Comparison of ENCODE assay signal across 9 cellular contexts in the genomic region with DNA sequence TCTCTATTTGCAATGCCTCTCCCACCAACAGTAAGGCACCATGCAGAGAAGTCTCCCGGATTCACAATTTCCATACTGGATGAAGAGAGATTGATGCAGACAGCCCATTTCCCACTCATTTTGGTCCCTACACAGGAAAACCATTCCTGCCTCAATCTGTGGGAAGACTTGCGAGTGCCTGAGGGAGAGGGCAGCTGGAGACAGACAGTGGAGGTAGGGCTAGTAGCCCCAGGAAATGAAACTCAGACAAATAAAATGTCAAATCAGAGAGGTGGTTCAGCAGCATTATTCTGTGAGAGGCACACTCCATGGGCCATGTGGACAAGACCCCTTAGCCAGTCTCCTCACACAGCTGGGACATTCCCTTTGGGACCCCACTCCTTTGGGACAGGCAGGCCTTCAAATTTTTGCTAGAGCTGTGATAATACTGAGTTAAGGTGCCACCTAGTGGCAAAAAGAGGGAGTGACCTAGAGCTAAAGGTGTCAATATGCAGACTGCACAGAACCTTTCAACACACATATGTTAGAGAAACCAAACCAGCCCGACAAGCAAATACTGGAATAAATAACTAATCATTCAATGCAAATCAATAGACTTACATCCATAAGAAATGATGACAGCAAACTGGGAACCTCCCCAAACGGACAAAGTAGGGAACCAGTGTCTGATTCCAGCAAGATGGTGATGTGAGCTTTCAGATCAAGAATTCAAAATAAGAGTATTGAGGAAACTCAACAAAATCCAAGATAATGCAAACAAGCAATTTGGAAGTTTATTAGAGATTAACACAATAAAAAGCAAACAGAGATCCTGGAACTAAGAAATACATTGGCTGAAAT.
DNase-seq lines count a peak whose midpoint lies in the region; ATAC-seq, FAIRE-seq and TF ChIP-seq lines count a peak whose summit lies in the region.
"Had no signal": no experiment of that assay in that cellular context is flagged by ENCODE, and none has a peak within 500 bp of the region (broad histone marks: within the 10 kb centered on the region; RNA-seq: fewer than 3 reads in every experiment).

No MANE protein-coding gene starts in this region.

- H3K36me3 Mint-ChIP-seq in WTC11: peaks cover 48% of the 10 kb centered on the region
- no peaks in the 10 kb centered on the region for H3K36me3 Mint-ChIP-seq in effector memory CD8-positive, alpha-beta T cell (ENCODE audit: insufficient read depth)
- H3K36me3 Mint-ChIP-seq: IgD-negative memory B cell had no signal

- no peaks in the 10 kb centered on the region for H3K4me1 ChIP-seq in cardiac muscle cell (ENCODE audit: low read depth)
- no peaks in the 10 kb centered on the region for H3K4me1 ChIP-seq in HepG2 (ENCODE audit: insufficient read depth, low read length)

- TF ChIP-seq CTCF in cardiac muscle cell (IDR thresholded peaks at IDR 0.05; ENCODE audit: low read depth, low read length): peak; percentile 47
- TF ChIP-seq CTCF in WTC11 (IDR thresholded peaks at IDR 0.05): peak; percentile 87
- peak; percentile 68 for TF ChIP-seq CTCF in HepG2 (CRISPR knock-in tag; IDR thresholded peaks at IDR 0.05)

- no peaks in the 10 kb centered on the region for H3K79me2 ChIP-seq in HepG2 (ENCODE audit: insufficient read depth, low read length)

- H3K27ac ChIP-seq in cardiac muscle cell (no peak overlapping the region), HepG2 (ENCODE audit: extremely low read length, insufficient read depth, low read length) (no peak overlapping the region)

- H3K27me3 ChIP-seq in cardiac muscle cell (no peaks in the 10 kb centered on the region), HepG2 (ENCODE audit: control insufficient read depth in 1 of 2, insufficient read depth in 2 of 2, low read length in 2 of 2) (no peaks in the 10 kb centered on the region)

- H3K4me2 ChIP-seq in HepG2 (ENCODE audit: low read depth, low read length): no peak overlapping the region

- H3K4me3 ChIP-seq in cardiac muscle cell (no peak overlapping the region), HepG2 (replicated peaks in 1 of 3; ENCODE audit: insufficient read depth in 1 of 3, low read depth in 2 of 3, low read length in 3 of 3) (no peak overlapping the region)

- no peak overlapping the region for H3K9ac ChIP-seq in HepG2 (ENCODE audit: insufficient read depth, low read depth, low read length)

- 28% methylated on average over 4 of the region's 4 CpGs for WGBS in HepG2 (ENCODE audit: low lambda C conversion rate)

- CTCF ChIA-PET in WTC11 (lab: Charles Lee) (interaction anchor here (0.6 to 2.3 kb wide), 26 partner anchors 14 to 729 kb away, joined by 3 to 17 read pairs (median 3); no protein-coding TSS in a partner anchor), HepG2 (lab: Yijun Ruan, JAX; ENCODE audit: low intra/inter-chr PET ratio, low total read pairs) (interaction anchor here (0.9 to 1.6 kb wide), 2 partner anchors 729 to 1753 kb away, joined by 6 to 8 read pairs; no protein-coding TSS in a partner anchor)

- DNase-seq in cardiac muscle cell (ENCODE audit: low read depth in 1 of 2, low spot score in 1 of 2): peak; percentile 10 to 56
- no peak for DNase-seq in cardiac septum (ENCODE audit: low spot score)
- peak; percentile 52 for DNase-seq in WTC11 (ENCODE audit: low spot score)
- DNase-seq in HepG2 (ENCODE audit: low spot score): peak; percentile 24
- DNase-seq in effector memory CD8-positive, alpha-beta T cell: no peak
- DNase-seq in activated gamma-delta T cell (lab: John Stamatoyannopoulos, UW): no peak

- peak; percentile 47; the same call in 1 of the 2 replicates for TF ChIP-seq RAD21 in HepG2 (CRISPR knock-in tag; IDR thresholded peaks at IDR 0.05)

- no peaks in the 10 kb centered on the region for H3K36me3 ChIP-seq in cardiac muscle cell
- H3K36me3 ChIP-seq in HepG2 (replicated peaks in 1 of 2; ENCODE audit: control insufficient read depth in 1 of 2, insufficient read depth in 2 of 2, low read length in 2 of 2): no peaks in the 10 kb centered on the region

- no peak for TF ChIP-seq POLR2A in HepG2 (IDR thresholded peaks at IDR 0.05; ENCODE audit: insufficient read depth in 1 of 2, low read depth in 2 of 2, low read length in 2 of 2)

- no peaks in the 10 kb centered on the region for H3K27me3 Mint-ChIP-seq in WTC11 (ENCODE audit: low read depth)
- no peaks in the 10 kb centered on the region for H3K27me3 Mint-ChIP-seq in effector memory CD8-positive, alpha-beta T cell
- H3K27me3 Mint-ChIP-seq: IgD-negative memory B cell had no signal

- TF ChIP-seq EP300 in HepG2 (IDR thresholded peaks at IDR 0.05; ENCODE audit: low read depth in 2 of 2, low read length in 2 of 2) (no peak), HepG2 (CRISPR knock-in tag; IDR thresholded peaks at IDR 0.05; ENCODE audit: borderline replicate concordance) (no peak)

- peaks cover 14% of the 10 kb centered on the region for H3K4me1 Mint-ChIP-seq in WTC11
- H3K4me1 Mint-ChIP-seq in effector memory CD8-positive, alpha-beta T cell (ENCODE audit: low read depth in 2 of 2): no peaks in the 10 kb centered on the region
- H3K4me1 Mint-ChIP-seq: IgD-negative memory B cell had no signal

- in situ Hi-C loops in HepG2 (cut with HindIII; ENCODE audit: extremely low pct_ligation_motif_present, low pct_unique_long_range_greater_than_20kb): loop anchor here (10.0 kb wide), 1 partner anchor 1753 kb away; no protein-coding TSS in a partner anchor

- POLR2A ChIA-PET in WTC11 (lab: Charles Lee) (interaction anchor here (0.9 kb wide), 1 partner anchor 10 kb away, joined by 3 read pairs; no protein-coding TSS in a partner anchor), HepG2 (lab: Yijun Ruan, JAX) (no interaction called here)

- intact Hi-C loops in cardiac septum (cut with DNase I) (no loop called here), HepG2 (cut with micrococcal nuclease; ENCODE audit: unreplicated experiment) (loop anchor here (1.0 to 5.0 kb wide), 3 partner anchors 335 to 1752 kb away; no protein-coding TSS in a partner anchor)

- no peak overlapping the region for H3K27ac Mint-ChIP-seq in WTC11
- H3K27ac Mint-ChIP-seq in effector memory CD8-positive, alpha-beta T cell: no peak overlapping the region
- H3K27ac Mint-ChIP-seq: IgD-negative memory B cell had no signal

- H3K4me3 Mint-ChIP-seq in WTC11: no peak overlapping the region
- no peak overlapping the region for H3K4me3 Mint-ChIP-seq in effector memory CD8-positive, alpha-beta T cell
- H3K4me3 Mint-ChIP-seq: IgD-negative memory B cell had no signal

- no TSS peak for BruUV-seq in HepG2 (replicated peaks; lab: Mats Ljungman, UMichigan)

- no peaks in the 10 kb centered on the region for H4K20me1 ChIP-seq in HepG2 (ENCODE audit: insufficient read depth, low read length)

- ATAC-seq in GM21381 (IDR thresholded peaks at IDR 0.05; ENCODE audit: unreplicated experiment) (peak; percentile 95), HG03558 (IDR thresholded peaks at IDR 0.05; ENCODE audit: extremely low read depth, unreplicated experiment) (peak; percentile 62), WTC11 (peak; percentile 98), HepG2 (peak; percentile 83)
- ATAC-seq in effector memory CD8-positive, alpha-beta T cell (replicated peaks): no peak

- peak; percentile 42 for FAIRE-seq in HepG2 (lab: Jason Lieb, UNC)

- no peaks in the 10 kb centered on the region for H3K9me3 ChIP-seq in cardiac muscle cell (ENCODE audit: low read depth)
- peaks cover 5% of the 10 kb centered on the region; the same call in 1 of the 2 replicates for H3K9me3 ChIP-seq in HepG2 (ENCODE audit: low read length)

- H2AFZ ChIP-seq in HepG2 (ENCODE audit: low read length): no peak overlapping the region

- peaks cover 43% of the 10 kb centered on the region for H3K9me3 Mint-ChIP-seq in WTC11
- H3K9me3 Mint-ChIP-seq in effector memory CD8-positive, alpha-beta T cell: peaks cover 0 to 14% of the 10 kb centered on the region in 2 donors

TF ChIP-seq in WTC11, 78 proteins besides CTCF, POLR2A, EP300 and RAD21 (continues in another document):
- no peak for TF ChIP-seq E2F5 (CRISPR knock-in tag; IDR thresholded peaks at IDR 0.05)
- TF ChIP-seq, protein P1, sequence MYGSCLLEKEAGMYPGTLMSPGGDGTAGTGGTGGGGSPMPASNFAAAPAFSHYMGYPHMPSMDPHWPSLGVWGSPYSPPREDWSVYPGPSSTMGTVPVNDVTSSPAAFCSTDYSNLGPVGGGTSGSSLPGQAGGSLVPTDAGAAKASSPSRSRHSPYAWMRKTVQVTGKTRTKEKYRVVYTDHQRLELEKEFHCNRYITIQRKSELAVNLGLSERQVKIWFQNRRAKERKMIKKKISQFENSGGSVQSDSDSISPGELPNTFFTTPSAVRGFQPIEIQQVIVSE (CRISPR knock-in tag; IDR thresholded peaks at IDR 0.05; ENCODE audit: borderline replicate concordance): no peak

TF ChIP-seq in HepG2, 621 proteins besides CTCF, POLR2A, EP300 and RAD21:
- TF ChIP-seq STAG1 (CRISPR knock-in tag; IDR thresholded peaks at IDR 0.05) (peak; percentile 80), SMC3 (IDR thresholded peaks at IDR 0.05; ENCODE audit: low read length) (peak; percentile 77), SMYD3 (CRISPR knock-in tag; IDR thresholded peaks at IDR 0.05) (no peak)

Comparison
In these comparisons a context has a peak if more than half of its experiments do, and no peak if none do; other contexts are left out.
1. DNase-seq: peak in cardiac muscle cell (2 of 2), WTC11 (single experiment) and HepG2 (single experiment); none in cardiac septum (single experiment), effector memory CD8-positive, alpha-beta T cell (0 of 3) and activated gamma-delta T cell (single experiment).
2. Peak in every context shown above with its lines, with median percentiles within 50 percentile points of each other: CTCF ChIP-seq.